In genomic region chr14:69665596-69665995, GRCh38 we compare ENCODE assay signal across 11 cellular contexts. TPM values are rescaled to one million over a fixed set of nuclear protein-coding genes. Genes with fewer than 3 reads are reported as not detected.
A peak's percentile ranks its signal among the peaks of the same experiment; 100 is the strongest.
DNase-seq lines count a peak whose midpoint lies in the region; ATAC-seq, FAIRE-seq and TF ChIP-seq lines count a peak whose summit lies in the region.
"Had no signal": no experiment of that assay in that cellular context is flagged by ENCODE, and none has a peak within 500 bp of the region (broad histone marks: within the 10 kb centered on the region; RNA-seq: fewer than 3 reads in every experiment).

No MANE protein-coding gene starts in this region.

- H3K9ac ChIP-seq in mammary epithelial cell (ENCODE audit: insufficient read depth, low read length), result no peak overlapping the region
- H3K9ac ChIP-seq in astrocyte (ENCODE audit: low read length), result no peak overlapping the region

- peak overlapping the region; percentile 50 for H3K27ac Mint-ChIP-seq in astrocyte (ENCODE audit: unreplicated experiment)
- H3K27ac Mint-ChIP-seq in naive B cell, result peak overlapping the region; percentile 38 to 95 (median 86)
- peak overlapping the region; percentile 75 for H3K27ac Mint-ChIP-seq in type B pancreatic cell

- in situ Hi-C loops in mammary epithelial cell (cut with MboI; ENCODE audit: low sequenced_read_pairs in 2 of 2), result no loop called here

- peaks cover 37% of the 10 kb centered on the region for H3K4me1 Mint-ChIP-seq in astrocyte (ENCODE audit: low read depth, unreplicated experiment)
- peaks cover 79 to 98% (median 95%) of the 10 kb centered on the region in 3 donors for H3K4me1 Mint-ChIP-seq in naive B cell
- H3K4me1 Mint-ChIP-seq in type B pancreatic cell (ENCODE audit: unreplicated experiment), result peaks cover 54% of the 10 kb centered on the region

- BruUV-seq in mammary epithelial cell (replicated peaks; lab: Mats Ljungman, UMichigan), result no TSS peak

- no peak for TF ChIP-seq CTCF in breast epithelium (IDR thresholded peaks at IDR 0.05)
- no peak for TF ChIP-seq CTCF in mammary epithelial cell (conservative IDR thresholded peaks at IDR 0.05 in 1 of 2, IDR thresholded peaks at IDR 0.05 in 1 of 2; ENCODE audit: extremely low read depth in 1 of 2, insufficient read depth in 1 of 2, low read depth in 1 of 2, low read length in 2 of 2)
- TF ChIP-seq CTCF in astrocyte (IDR thresholded peaks at IDR 0.05; ENCODE audit: insufficient read depth, low read depth, low read length), result no peak
- TF ChIP-seq CTCF in type B pancreatic cell (conservative IDR thresholded peaks at IDR 0.05), result no peak

- H3K4me3 ChIP-seq in breast epithelium, result no peak overlapping the region
- no peak overlapping the region for H3K4me3 ChIP-seq in mammary epithelial cell (replicated peaks in 1 of 3; ENCODE audit: insufficient read depth in 1 of 3, low read depth in 2 of 3, low read length in 3 of 3)
- H3K4me3 ChIP-seq in astrocyte (ENCODE audit: insufficient read depth, low read depth, low read length), result no peak overlapping the region

- H3K4me1 ChIP-seq in breast epithelium (peaks cover 20 to 31% of the 10 kb centered on the region in 2 donors), mammary epithelial cell (ENCODE audit: insufficient read depth, low read length) (peaks cover 23% of the 10 kb centered on the region), astrocyte (ENCODE audit: insufficient read depth, low read length) (peaks cover 11% of the 10 kb centered on the region)

- CTCF ChIA-PET in mammary epithelial cell (lab: Charles Lee; ENCODE audit: low non-redundant PET), result no interaction called here

- TF ChIP-seq POLR2A in breast epithelium (IDR thresholded peaks at IDR 0.05), result no peak

- H3K79me2 ChIP-seq in mammary epithelial cell (ENCODE audit: insufficient read depth, low read length) (peaks cover 95% of the 10 kb centered on the region), astrocyte (ENCODE audit: insufficient read depth, low read length) (peaks cover 56% of the 10 kb centered on the region)

- intact Hi-C loops in breast epithelium (cut with DNase I; ENCODE audit: low total_unique reads), result no loop called here
- intact Hi-C loops in mammary epithelial cell (cut with micrococcal nuclease), result no loop called here

- H3K27me3 Mint-ChIP-seq in astrocyte (ENCODE audit: low read depth, unreplicated experiment), result no peaks in the 10 kb centered on the region
- no peaks in the 10 kb centered on the region for H3K27me3 Mint-ChIP-seq in naive B cell
- H3K27me3 Mint-ChIP-seq in type B pancreatic cell, result no peaks in the 10 kb centered on the region

- H3K27ac ChIP-seq in breast epithelium (peak overlapping the region; percentile 88 to 90), mammary epithelial cell (ENCODE audit: insufficient read depth, low read depth, low read length) (no peak overlapping the region), astrocyte (ENCODE audit: low read depth, low read length) (no peak overlapping the region)

- H4K20me1 ChIP-seq in mammary epithelial cell (ENCODE audit: insufficient read depth, low read length) (no peaks in the 10 kb centered on the region), astrocyte (ENCODE audit: insufficient read depth, low read length) (peaks cover 78% of the 10 kb centered on the region)

- ATAC-seq in naive B cell (ENCODE audit: low read depth in 2 of 2), result no peak
- ATAC-seq in HG03432 (IDR thresholded peaks at IDR 0.05; ENCODE audit: unreplicated experiment), result no peak
- ATAC-seq in HG02798 (IDR thresholded peaks at IDR 0.05; ENCODE audit: poor library complexity, unreplicated experiment), result no peak

- WGBS in mammary epithelial cell (ENCODE audit: low coverage, missing lambda C conversion rate), result 70% methylated on average over 1 of the region's 1 CpG

- no peak overlapping the region for H2AFZ ChIP-seq in mammary epithelial cell (ENCODE audit: low read depth, low read length)
- H2AFZ ChIP-seq in astrocyte (ENCODE audit: low read depth, low read length), result no peak overlapping the region

- H3K27me3 ChIP-seq in breast epithelium, result no peaks in the 10 kb centered on the region
- H3K27me3 ChIP-seq in mammary epithelial cell (ENCODE audit: insufficient read depth, low read length), result no peaks in the 10 kb centered on the region
- no peaks in the 10 kb centered on the region for H3K27me3 ChIP-seq in astrocyte (ENCODE audit: insufficient read depth, low read length)

- H3K36me3 ChIP-seq in breast epithelium (no peaks in the 10 kb centered on the region), mammary epithelial cell (ENCODE audit: insufficient read depth, low read length) (peaks cover under 1% of the 10 kb centered on the region), astrocyte (ENCODE audit: insufficient read depth, low read length) (no peaks in the 10 kb centered on the region)

- H3K9me3 ChIP-seq in breast epithelium, result no peaks in the 10 kb centered on the region
- no peaks in the 10 kb centered on the region for H3K9me3 ChIP-seq in mammary epithelial cell (replicated peaks; ENCODE audit: insufficient read depth, low read length)
- no peaks in the 10 kb centered on the region for H3K9me3 ChIP-seq in astrocyte (ENCODE audit: insufficient read depth, low read depth, low read length)

- FAIRE-seq in astrocyte (lab: Jason Lieb, UNC), result no peak

- H3K36me3 Mint-ChIP-seq in astrocyte (ENCODE audit: low read depth, unreplicated experiment) (peaks cover 16% of the 10 kb centered on the region), naive B cell (peaks cover 6 to 9% of the 10 kb centered on the region in 2 donors), type B pancreatic cell (peaks cover 15% of the 10 kb centered on the region)

- H3K9me3 Mint-ChIP-seq in astrocyte (ENCODE audit: unreplicated experiment), result no peaks in the 10 kb centered on the region
- H3K9me3 Mint-ChIP-seq in naive B cell, result peaks cover 0 to 4% (median 2%) of the 10 kb centered on the region in 7 donors
- H3K9me3 Mint-ChIP-seq in type B pancreatic cell, result no peaks in the 10 kb centered on the region

- dilution Hi-C loops in mammary epithelial cell (cut with HindIII; ENCODE audit: low sequenced_read_pairs), result no loop called here

- H3K4me2 ChIP-seq in mammary epithelial cell (ENCODE audit: insufficient read depth, low read depth, low read length) (no peak overlapping the region), astrocyte (ENCODE audit: low read length) (no peak overlapping the region)

- H3K4me3 Mint-ChIP-seq in astrocyte (ENCODE audit: unreplicated experiment) (no peak overlapping the region), naive B cell (peak overlapping the region in 7 of 8 donors; percentile 5 to 85 (median 57)), type B pancreatic cell (peak overlapping the region; percentile 30)

- no peak for DNase-seq in breast epithelium (ENCODE audit: low spot score in 2 of 2)
- DNase-seq in mammary epithelial cell, result no peak
- peak; percentile 64 for DNase-seq in astrocyte (ENCODE audit: low read depth)
- no peak for DNase-seq in naive B cell
- no peak for DNase-seq in type B pancreatic cell (ENCODE audit: extremely low spot score, unreplicated experiment)
- no peak for DNase-seq in NCI-H345 (lab: John Stamatoyannopoulos, UW)
- DNase-seq: amygdala, hippocampal formation, Kasumi-1 had no signal

RNA-seq across cellular contexts. Expression of gene SUSD6, which starts 54.2 kb away (rescaled TPM):
- total RNA-seq in breast epithelium, result 10 to 100 TPM; 30.2 to 55.9 (median 55.7) TPM
- total RNA-seq in mammary epithelial cell, result 10 to 100 TPM; 34.8 to 45.6 TPM
- polyA plus RNA-seq in mammary epithelial cell, result 17.1 TPM
- 41.4 TPM for polyA minus RNA-seq in mammary epithelial cell
- 25.6 and 30.6 TPM in 2 replicates for total RNA-seq in astrocyte
- polyA plus RNA-seq in naive B cell (ENCODE audit: low read depth in 6 of 6), result 10 to 100 TPM; 16.1 to 22.8 (median 19.4) TPM
- total RNA-seq in type B pancreatic cell (ENCODE audit: low replicate concordance), result 31.7 and 78.9 TPM in 2 replicates

Comparison
In these comparisons a context has a peak if more than half of its experiments do, and no peak if none do; other contexts are left out.
1. H3K27ac ChIP-seq: peak in breast epithelium (2 of 2); none in mammary epithelial cell (single experiment) and astrocyte (single experiment).
2. Peak in every context shown above with its lines, with median percentiles within 50 percentile points of each other: H3K27ac Mint-ChIP-seq.